ENCODE assay signal across 20 cellular contexts in the genomic region with DNA sequence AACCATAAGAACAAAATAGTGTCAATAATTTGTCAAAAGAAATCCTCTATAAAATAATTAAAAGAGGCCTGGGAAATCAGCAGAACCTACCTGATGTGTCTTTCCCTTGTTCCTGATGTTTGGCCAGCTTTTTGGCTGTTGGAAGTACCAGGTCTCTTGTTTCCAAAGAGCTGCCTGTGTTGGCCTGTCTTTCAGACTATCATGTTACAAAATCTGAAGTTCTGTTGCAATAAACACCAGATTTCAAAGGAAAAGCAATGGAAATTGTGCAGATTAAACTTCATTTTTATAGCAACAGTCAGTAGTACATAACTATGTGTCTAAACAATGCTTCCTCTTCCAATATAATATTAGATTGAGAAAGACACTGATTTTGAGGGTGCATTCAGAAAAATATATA.
DNase-seq lines count a peak whose midpoint lies in the region; ATAC-seq and TF ChIP-seq lines count a peak whose summit lies in the region.
"Had no signal": no experiment of that assay in that cellular context is flagged by ENCODE, and none has a peak within 500 bp of the region (broad histone marks: within the 10 kb centered on the region; RNA-seq: fewer than 3 reads in every experiment).

No MANE protein-coding gene starts in this region.

- H3K36me3 Mint-ChIP-seq in effector memory CD8-positive, alpha-beta T cell (ENCODE audit: insufficient read depth) = no peaks in the 10 kb centered on the region
- H3K36me3 Mint-ChIP-seq: CD14-positive monocyte had no signal

- peak; percentile 8 for DNase-seq in AG10803 (ENCODE audit: low read depth)
- DNase-seq in AG20443 (ENCODE audit: low spot score) = peak; percentile 8
- peak; percentile 46 for DNase-seq in choroid plexus epithelial cell (ENCODE audit: low read depth)
- peak; percentile 61 for DNase-seq in iris pigment epithelial cell (ENCODE audit: low read depth)
- DNase-seq in effector CD4-positive, alpha-beta T cell = no peak
- no peak for DNase-seq in activated CD4-positive, alpha-beta T cell treated with anti-CD3 and anti-CD28 coated beads, Interleukin-2, amount 50 U/mL, for 4 hours
- DNase-seq in posterior vena cava (ENCODE audit: low spot score) = no peak
- no peak for DNase-seq in effector memory CD8-positive, alpha-beta T cell
- DNase-seq: ACHN, GDM1, HCEC 1CT, NCI-H1417, NCI-H187 treated with DMSO at 0.1 percent for 48 hours, NCI-H510A, NCI-H774, SHP77 had no signal

- intact Hi-C loops in posterior vena cava (cut with DNase I) = no loop called here

- no peaks in the 10 kb centered on the region for H3K4me1 Mint-ChIP-seq in effector memory CD8-positive, alpha-beta T cell (ENCODE audit: low read depth in 2 of 2)

- ATAC-seq in effector memory CD8-positive, alpha-beta T cell (replicated peaks) = no peak
- ATAC-seq: GM23338, K562 had no signal

- no peaks in the 10 kb centered on the region for H3K27me3 Mint-ChIP-seq in effector memory CD8-positive, alpha-beta T cell

- no peak overlapping the region for H3K27ac Mint-ChIP-seq in effector memory CD8-positive, alpha-beta T cell
- H3K27ac Mint-ChIP-seq: CD14-positive monocyte, GM23338 had no signal

- H3K4me3 ChIP-seq in AG10803 (ENCODE audit: low read length) (no peak overlapping the region), choroid plexus epithelial cell (ENCODE audit: low read depth, low read length) (no peak overlapping the region)
- H3K4me3 ChIP-seq: GM23338, K562, SK-N-MC had no signal

- TF ChIP-seq CTCF in AG10803 (conservative IDR thresholded peaks at IDR 0.05; ENCODE audit: low read length) (no peak), choroid plexus epithelial cell (conservative IDR thresholded peaks at IDR 0.05; ENCODE audit: low read depth, low read length) (no peak)

- no peak overlapping the region for H3K4me3 Mint-ChIP-seq in effector memory CD8-positive, alpha-beta T cell
- H3K4me3 Mint-ChIP-seq: CD14-positive monocyte, GM23338 had no signal

- H3K9me3 Mint-ChIP-seq in effector memory CD8-positive, alpha-beta T cell = peaks cover 0 to 2% of the 10 kb centered on the region in 2 donors
- H3K9me3 Mint-ChIP-seq: GM23338 had no signal

Comparison
In these comparisons a context has a peak if more than half of its experiments do, and no peak if none do; other contexts are left out.
1. DNase-seq: peak in AG10803 (single experiment), AG20443 (single experiment), choroid plexus epithelial cell (single experiment) and iris pigment epithelial cell (single experiment); none in effector CD4-positive, alpha-beta T cell (single experiment), activated CD4-positive, alpha-beta T cell treated with anti-CD3 and anti-CD28 coated beads, Interleukin-2, amount 50 U/mL, for 4 hours (0 of 2), posterior vena cava (single experiment) and effector memory CD8-positive, alpha-beta T cell (0 of 3).